In genomic region chr14:73573034-73573433, GRCh38 we compare ENCODE assay signal across 4 cellular contexts. TPM values are rescaled to one million over a fixed set of nuclear protein-coding genes. Genes with fewer than 3 reads are reported as not detected.
"Had no signal": no experiment of that assay in that cellular context is flagged by ENCODE, and none has a peak within 500 bp of the region (broad histone marks: within the 10 kb centered on the region; RNA-seq: fewer than 3 reads in every experiment).

No MANE protein-coding gene starts in this region.

RNA-seq across cellular contexts. Expression of gene ACOT6, which starts 39.3 kb away (rescaled TPM):
- total RNA-seq: H1, H9, HT-29 had no signal
- polyA plus RNA-seq: H1, IgD-negative memory B cell had no signal
